1 cellular context compared by ENCODE assay signal in the genomic region with DNA sequence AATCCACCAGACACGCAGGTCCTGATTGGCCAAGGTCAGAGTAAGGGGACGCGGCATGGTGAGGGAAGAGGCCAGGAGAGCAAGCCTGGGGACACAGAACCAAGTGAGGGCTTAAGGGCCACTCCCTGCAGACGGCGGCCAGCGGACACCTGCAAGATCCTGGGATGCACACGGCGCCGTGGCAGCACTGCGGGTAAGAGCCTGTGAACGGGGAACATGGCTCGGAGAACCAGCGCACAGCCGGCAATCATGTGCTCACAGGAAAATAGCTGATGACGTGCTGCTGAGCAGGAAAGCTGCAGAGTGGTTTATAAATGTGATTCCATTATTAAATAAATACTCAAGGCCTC.
TF ChIP-seq lines count a peak whose summit lies in the region.

No MANE protein-coding gene starts in this region.

TF ChIP-seq in SK-N-SH, 30 proteins besides CTCF, POLR2A, EP300 and RAD21 (continued from another document):
- TF ChIP-seq RCOR1 (IDR thresholded peaks at IDR 0.05; ENCODE audit: low read length), result no peak
- no peak for TF ChIP-seq MEF2A (IDR thresholded peaks at IDR 0.05; ENCODE audit: borderline replicate concordance, low read depth)
- TF ChIP-seq, protein P1, sequence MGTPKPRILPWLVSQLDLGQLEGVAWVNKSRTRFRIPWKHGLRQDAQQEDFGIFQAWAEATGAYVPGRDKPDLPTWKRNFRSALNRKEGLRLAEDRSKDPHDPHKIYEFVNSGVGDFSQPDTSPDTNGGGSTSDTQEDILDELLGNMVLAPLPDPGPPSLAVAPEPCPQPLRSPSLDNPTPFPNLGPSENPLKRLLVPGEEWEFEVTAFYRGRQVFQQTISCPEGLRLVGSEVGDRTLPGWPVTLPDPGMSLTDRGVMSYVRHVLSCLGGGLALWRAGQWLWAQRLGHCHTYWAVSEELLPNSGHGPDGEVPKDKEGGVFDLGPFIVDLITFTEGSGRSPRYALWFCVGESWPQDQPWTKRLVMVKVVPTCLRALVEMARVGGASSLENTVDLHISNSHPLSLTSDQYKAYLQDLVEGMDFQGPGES (IDR thresholded peaks at IDR 0.05; ENCODE audit: low read depth, low read length), result no peak
- no peak for TF ChIP-seq RFX5 (IDR thresholded peaks at IDR 0.05; ENCODE audit: low read length)
- TF ChIP-seq, protein P2, sequence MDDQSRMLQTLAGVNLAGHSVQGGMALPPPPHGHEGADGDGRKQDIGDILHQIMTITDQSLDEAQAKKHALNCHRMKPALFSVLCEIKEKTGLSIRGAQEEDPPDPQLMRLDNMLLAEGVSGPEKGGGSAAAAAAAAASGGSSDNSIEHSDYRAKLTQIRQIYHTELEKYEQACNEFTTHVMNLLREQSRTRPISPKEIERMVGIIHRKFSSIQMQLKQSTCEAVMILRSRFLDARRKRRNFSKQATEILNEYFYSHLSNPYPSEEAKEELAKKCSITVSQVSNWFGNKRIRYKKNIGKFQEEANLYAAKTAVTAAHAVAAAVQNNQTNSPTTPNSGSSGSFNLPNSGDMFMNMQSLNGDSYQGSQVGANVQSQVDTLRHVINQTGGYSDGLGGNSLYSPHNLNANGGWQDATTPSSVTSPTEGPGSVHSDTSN (IDR thresholded peaks at IDR 0.05), result no peak
- TF ChIP-seq, protein P3, sequence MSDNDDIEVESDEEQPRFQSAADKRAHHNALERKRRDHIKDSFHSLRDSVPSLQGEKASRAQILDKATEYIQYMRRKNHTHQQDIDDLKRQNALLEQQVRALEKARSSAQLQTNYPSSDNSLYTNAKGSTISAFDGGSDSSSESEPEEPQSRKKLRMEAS (IDR thresholded peaks at IDR 0.05; ENCODE audit: low read depth), result no peak
- TF ChIP-seq TAF1 (IDR thresholded peaks at IDR 0.05; ENCODE audit: borderline replicate concordance, low read depth, low read length), result no peak
- TF ChIP-seq FOXM1 (IDR thresholded peaks at IDR 0.05; ENCODE audit: low read depth), result no peak
- TF ChIP-seq EZH2phosphoT487 (IDR thresholded peaks at IDR 0.05; ENCODE audit: borderline replicate concordance, low read depth), result no peak
- no peak for TF ChIP-seq JUND (IDR thresholded peaks at IDR 0.05)
- TF ChIP-seq, protein P4, sequence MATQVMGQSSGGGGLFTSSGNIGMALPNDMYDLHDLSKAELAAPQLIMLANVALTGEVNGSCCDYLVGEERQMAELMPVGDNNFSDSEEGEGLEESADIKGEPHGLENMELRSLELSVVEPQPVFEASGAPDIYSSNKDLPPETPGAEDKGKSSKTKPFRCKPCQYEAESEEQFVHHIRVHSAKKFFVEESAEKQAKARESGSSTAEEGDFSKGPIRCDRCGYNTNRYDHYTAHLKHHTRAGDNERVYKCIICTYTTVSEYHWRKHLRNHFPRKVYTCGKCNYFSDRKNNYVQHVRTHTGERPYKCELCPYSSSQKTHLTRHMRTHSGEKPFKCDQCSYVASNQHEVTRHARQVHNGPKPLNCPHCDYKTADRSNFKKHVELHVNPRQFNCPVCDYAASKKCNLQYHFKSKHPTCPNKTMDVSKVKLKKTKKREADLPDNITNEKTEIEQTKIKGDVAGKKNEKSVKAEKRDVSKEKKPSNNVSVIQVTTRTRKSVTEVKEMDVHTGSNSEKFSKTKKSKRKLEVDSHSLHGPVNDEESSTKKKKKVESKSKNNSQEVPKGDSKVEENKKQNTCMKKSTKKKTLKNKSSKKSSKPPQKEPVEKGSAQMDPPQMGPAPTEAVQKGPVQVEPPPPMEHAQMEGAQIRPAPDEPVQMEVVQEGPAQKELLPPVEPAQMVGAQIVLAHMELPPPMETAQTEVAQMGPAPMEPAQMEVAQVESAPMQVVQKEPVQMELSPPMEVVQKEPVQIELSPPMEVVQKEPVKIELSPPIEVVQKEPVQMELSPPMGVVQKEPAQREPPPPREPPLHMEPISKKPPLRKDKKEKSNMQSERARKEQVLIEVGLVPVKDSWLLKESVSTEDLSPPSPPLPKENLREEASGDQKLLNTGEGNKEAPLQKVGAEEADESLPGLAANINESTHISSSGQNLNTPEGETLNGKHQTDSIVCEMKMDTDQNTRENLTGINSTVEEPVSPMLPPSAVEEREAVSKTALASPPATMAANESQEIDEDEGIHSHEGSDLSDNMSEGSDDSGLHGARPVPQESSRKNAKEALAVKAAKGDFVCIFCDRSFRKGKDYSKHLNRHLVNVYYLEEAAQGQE (IDR thresholded peaks at IDR 0.05; ENCODE audit: low read depth, low read length), result no peak
- TF ChIP-seq CHD2 (IDR thresholded peaks at IDR 0.05; ENCODE audit: low read length, partially characterized antibody), result no peak
- TF ChIP-seq TEAD4 (IDR thresholded peaks at IDR 0.05; ENCODE audit: borderline replicate concordance, insufficient read depth), result no peak
TF ChIP-seq in SK-N-SH: peak in this region for 0.
